8 cellular contexts compared by ENCODE assay signal in the genomic region with DNA sequence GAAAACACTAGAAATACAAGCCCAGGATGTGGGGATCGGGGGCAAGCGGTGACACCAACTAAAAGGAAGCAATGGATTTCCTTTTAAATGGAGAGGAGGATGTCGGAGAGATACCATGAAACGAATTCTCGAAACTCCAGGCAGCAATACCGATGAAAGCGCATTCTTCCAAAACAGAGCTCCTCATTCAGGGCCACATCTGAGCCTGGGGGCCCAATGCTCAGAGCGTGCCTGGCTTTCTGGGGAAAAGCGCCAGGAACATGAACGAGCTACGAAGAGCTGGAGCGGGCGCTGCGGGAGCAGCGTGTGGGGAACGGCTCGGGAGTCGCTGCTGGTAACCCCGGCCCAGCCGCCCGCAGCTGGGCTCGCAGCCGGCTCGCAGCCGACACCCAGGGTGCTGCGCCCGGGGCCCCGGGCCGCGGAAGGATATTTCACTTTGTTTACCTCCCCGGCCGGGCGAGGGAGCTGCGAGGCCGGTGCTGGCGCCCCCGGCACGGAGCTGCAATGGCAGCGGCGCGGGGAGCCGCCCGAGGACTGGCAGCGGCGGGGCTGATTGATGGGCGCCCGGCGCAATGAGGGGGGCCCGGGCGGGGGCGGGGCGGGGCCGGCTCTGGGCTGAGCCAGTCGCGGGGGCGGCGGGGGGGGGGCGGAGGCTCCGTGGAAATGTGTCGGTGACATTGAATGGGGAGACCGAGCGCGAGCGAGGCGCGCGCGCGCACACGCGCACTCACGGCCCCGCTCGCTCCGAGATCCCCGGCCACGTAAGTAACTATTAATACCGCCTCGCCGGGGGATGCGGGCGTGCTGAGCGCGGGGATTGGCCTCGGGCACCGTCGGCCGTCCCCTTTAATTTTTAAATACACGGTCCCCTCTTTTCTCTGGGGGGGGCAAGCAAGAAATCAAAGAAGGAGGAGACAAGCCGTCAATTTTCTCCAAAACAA.
DNase-seq lines count a peak whose midpoint lies in the region; ATAC-seq and TF ChIP-seq lines count a peak whose summit lies in the region.

A gene (plus strand): TSS at position 687 of the 941 bp plus-strand sequence. CDS start 1,372 bp downstream, outside the sequence.

- no peak within 1 kb of the TSS for H3K27ac ChIP-seq in 22Rv1

- ATAC-seq in GM18519 (IDR thresholded peaks at IDR 0.05; ENCODE audit: low FRiP score, unreplicated experiment) (peak; percentile 82), HG03135 (IDR thresholded peaks at IDR 0.05; ENCODE audit: unreplicated experiment) (peak; percentile 53)
- ATAC-seq in activated CD4-positive, CD25-positive, alpha-beta regulatory T cell treated with anti-CD3 and anti-CD28 coated beads, Interleukin-2, amount 50 U/mL, for 24 hours = peak; percentile 74 to 75

- peak; percentile 94 for DNase-seq in NCI-H345 (lab: John Stamatoyannopoulos, UW)
- DNase-seq in central memory CD4-positive, alpha-beta T cell = peak; percentile 88
- peak; percentile 95 for DNase-seq in islet precursor cell
- peak; percentile 88 for DNase-seq in stimulated activated CD4-positive, alpha-beta T cell treated with anti-CD3 and anti-CD28 coated beads, Interleukin-12 subunit alpha, Interleukin-12 subunit beta, amount 100 ng/mL, for 4 hours

- TF ChIP-seq CTCF in 22Rv1 (IDR thresholded peaks at IDR 0.05) = peak; percentile 24; the same call in 1 of the 2 replicates
